Comparison of ENCODE assay signal across 11 cellular contexts in genomic region chr2:102155703-102156515, GRCh38. TPM values are rescaled to one million over a fixed set of nuclear protein-coding genes. Genes with fewer than 3 reads are reported as not detected.
DNase-seq lines count a peak whose midpoint lies in the region; ATAC-seq and TF ChIP-seq lines count a peak whose summit lies in the region.
"Had no signal": no experiment of that assay in that cellular context is flagged by ENCODE, and none has a peak within 500 bp of the region (broad histone marks: within the 10 kb centered on the region; RNA-seq: fewer than 3 reads in every experiment).

No MANE protein-coding gene starts in this region.

- no peak overlapping the region for H3K4me2 ChIP-seq in mesendoderm (ENCODE audit: low read length)

- no peak overlapping the region for H3K18ac ChIP-seq in mesendoderm (ENCODE audit: low read length)

- CTCF ChIA-PET in naive thymus-derived CD4-positive, alpha-beta T cell (lab: Charles Lee): interaction anchor here (0.6 kb wide), 1 partner anchor 631 kb away, joined by 3 read pairs; no protein-coding TSS in a partner anchor

- no peaks in the 10 kb centered on the region for H3K9me3 ChIP-seq in esophagus squamous epithelium
- no peaks in the 10 kb centered on the region for H3K9me3 ChIP-seq in naive thymus-derived CD4-positive, alpha-beta T cell (ENCODE audit: control insufficient read depth in 2 of 3, low read length in 3 of 3)

- no peak overlapping the region for H2BK120ac ChIP-seq in mesendoderm (ENCODE audit: low read depth, low read length)

- H3K27me3 ChIP-seq in esophagus squamous epithelium: no peaks in the 10 kb centered on the region
- H3K27me3 ChIP-seq in naive thymus-derived CD4-positive, alpha-beta T cell (ENCODE audit: control insufficient read depth in 2 of 2, insufficient read depth in 2 of 2, low read length in 2 of 2): no peaks in the 10 kb centered on the region
- H3K27me3 ChIP-seq in mesendoderm (ENCODE audit: insufficient read depth, low read length, poor library complexity): no peaks in the 10 kb centered on the region

- no peak overlapping the region for H2AK5ac ChIP-seq in mesendoderm (ENCODE audit: low read length)

- H3K79me2 ChIP-seq in mesendoderm (ENCODE audit: control insufficient read depth, insufficient read depth, low read length): no peaks in the 10 kb centered on the region

- no peak overlapping the region for H3K9ac ChIP-seq in mesendoderm (ENCODE audit: low read length)

- TF ChIP-seq POLR2A in esophagus squamous epithelium (IDR thresholded peaks at IDR 0.05): no peak

- peaks cover 0 to 11% (median 3%) of the 10 kb centered on the region in 11 donors for H3K9me3 Mint-ChIP-seq in naive thymus-derived CD4-positive, alpha-beta T cell

- H3K4me3 ChIP-seq in esophagus squamous epithelium: peak overlapping the region in 1 of 4 donors; percentile 5
- H3K4me3 ChIP-seq in naive thymus-derived CD4-positive, alpha-beta T cell (ENCODE audit: low read length): no peak overlapping the region
- no peak overlapping the region for H3K4me3 ChIP-seq in mesendoderm (ENCODE audit: low read length)

- no peak overlapping the region for H3K56ac ChIP-seq in mesendoderm (ENCODE audit: low read length)

- H3K4me1 ChIP-seq in esophagus squamous epithelium (peaks cover 12 to 54% (median 30%) of the 10 kb centered on the region in 3 donors), mesendoderm (ENCODE audit: control insufficient read depth, low read depth, low read length) (no peaks in the 10 kb centered on the region)
- no peaks in the 10 kb centered on the region for H3K4me1 ChIP-seq in naive thymus-derived CD4-positive, alpha-beta T cell (ENCODE audit: control insufficient read depth in 2 of 2, insufficient read depth in 2 of 2, low read length in 2 of 2)

- no peak overlapping the region for H3K4me3 Mint-ChIP-seq in naive thymus-derived CD4-positive, alpha-beta T cell
- H3K4me3 Mint-ChIP-seq: IgD-negative memory B cell had no signal

- no peak overlapping the region for H3K4ac ChIP-seq in mesendoderm (ENCODE audit: low read depth, low read length)

- peaks cover 0 to 8% (median 0%) of the 10 kb centered on the region in 7 donors for H3K4me1 Mint-ChIP-seq in naive thymus-derived CD4-positive, alpha-beta T cell
- H3K4me1 Mint-ChIP-seq: IgD-negative memory B cell had no signal

- no peak for DNase-seq in Right ventricle myocardium inferior (ENCODE audit: missing footprints)
- DNase-seq in cardiac septum (ENCODE audit: low spot score): no peak
- no peak for DNase-seq in esophagus squamous epithelium (lab: John Stamatoyannopoulos, UW)
- no peak for DNase-seq in naive thymus-derived CD4-positive, alpha-beta T cell
- DNase-seq in mesendoderm: no peak
- DNase-seq: activated T-cell treated with anti-CD3 and anti-CD28 coated beads for 4 hours, NCI-H748 treated with DMSO at 0.1 percent for 48 hours had no signal

- peak; percentile 49 for ATAC-seq in Right ventricle myocardium inferior
- peak; percentile 48 for ATAC-seq in naive thymus-derived CD4-positive, alpha-beta T cell
- ATAC-seq in HG03457 (IDR thresholded peaks at IDR 0.05; ENCODE audit: unreplicated experiment): no peak
- no peak for ATAC-seq in GM19324 (IDR thresholded peaks at IDR 0.05; ENCODE audit: low FRiP score, unreplicated experiment)
- no peak for ATAC-seq in HG03159 (IDR thresholded peaks at IDR 0.05; ENCODE audit: unreplicated experiment)

- no peak for TF ChIP-seq CTCF in esophagus squamous epithelium (IDR thresholded peaks at IDR 0.05)

- H2BK5ac ChIP-seq in mesendoderm (ENCODE audit: low read length): no peak overlapping the region

- peak overlapping the region; percentile 65 to 90 (median 86) for H3K27ac ChIP-seq in esophagus squamous epithelium
- no peak overlapping the region for H3K27ac ChIP-seq in naive thymus-derived CD4-positive, alpha-beta T cell (ENCODE audit: low read depth, low read length)
- H3K27ac ChIP-seq in mesendoderm (ENCODE audit: low read depth, low read length): no peak overlapping the region

- POLR2A ChIA-PET in naive thymus-derived CD4-positive, alpha-beta T cell (lab: Charles Lee): no interaction called here

- peaks cover 0 to 4% (median 0%) of the 10 kb centered on the region in 5 donors for H3K36me3 Mint-ChIP-seq in naive thymus-derived CD4-positive, alpha-beta T cell
- H3K36me3 Mint-ChIP-seq: IgD-negative memory B cell had no signal

- no peak overlapping the region for H4K8ac ChIP-seq in mesendoderm (ENCODE audit: low read depth, low read length)

- H3K23ac ChIP-seq in mesendoderm (ENCODE audit: low read length): no peak overlapping the region

- intact Hi-C loops in Right ventricle myocardium inferior (cut with DNase I) (no loop called here), cardiac septum (cut with DNase I) (no loop called here), esophagus squamous epithelium (cut with DNase I) (no loop called here)
- intact Hi-C loops in naive thymus-derived CD4-positive, alpha-beta T cell (cut with micrococcal nuclease): no loop called here

- no peak overlapping the region for H4K5ac ChIP-seq in mesendoderm (ENCODE audit: low read length)

- no peak overlapping the region for H3K27ac Mint-ChIP-seq in naive thymus-derived CD4-positive, alpha-beta T cell
- H3K27ac Mint-ChIP-seq: IgD-negative memory B cell had no signal

- 37 to 45% methylated on average over 6 of the region's 6 CpGs for WGBS in esophagus squamous epithelium, 2 donors
- WGBS in mesendoderm (ENCODE audit: extremely low coverage, insufficient coverage, low lambda C conversion rate): no CpG with 5 or more reads among the region's 6 CpGs

- H3K79me1 ChIP-seq in mesendoderm (ENCODE audit: low read length): no peaks in the 10 kb centered on the region

- H2BK15ac ChIP-seq in mesendoderm (replicated peaks; ENCODE audit: low read depth): no peak overlapping the region

- peaks cover 0 to 55% (median 4%) of the 10 kb centered on the region in 3 donors for H3K36me3 ChIP-seq in esophagus squamous epithelium
- no peaks in the 10 kb centered on the region for H3K36me3 ChIP-seq in naive thymus-derived CD4-positive, alpha-beta T cell (ENCODE audit: control insufficient read depth in 2 of 3, insufficient read depth in 3 of 3, low read length in 3 of 3)
- no peaks in the 10 kb centered on the region for H3K36me3 ChIP-seq in mesendoderm (ENCODE audit: control insufficient read depth, insufficient read depth, low read length)

- H3K27me3 Mint-ChIP-seq in naive thymus-derived CD4-positive, alpha-beta T cell: no peaks in the 10 kb centered on the region
- H3K27me3 Mint-ChIP-seq: IgD-negative memory B cell had no signal

RNA-seq across cellular contexts. Expression of gene IL1R1, which starts 13.4 kb away (rescaled TPM):
- total RNA-seq in Right ventricle myocardium inferior (26.6 TPM), cardiac septum (27.7 TPM), esophagus squamous epithelium (10 to 100 TPM in 3 of 4 donors, 1 to 10 TPM in 1; 9.7 to 65.8 (median 24.6) TPM)
- total RNA-seq in naive thymus-derived CD4-positive, alpha-beta T cell: 1 to 10 TPM in 1 of 5 experiments, under 1 TPM in 4; 0.17 to 1.5 (median 0.54) TPM
- not detected for polyA plus RNA-seq in naive thymus-derived CD4-positive, alpha-beta T cell
- polyA plus RNA-seq in mesendoderm (2013, experiment 1 of 2): 0.77 TPM
- 0.52 TPM for polyA plus RNA-seq in mesendoderm (2013, experiment 2 of 2)
- polyA plus RNA-seq: IgD-negative memory B cell had no signal

RNA-seq across cellular contexts. Expression of gene IL1RL2, which starts 30.9 kb away (rescaled TPM):
- total RNA-seq in Right ventricle myocardium inferior (not detected), cardiac septum (0.35 TPM), esophagus squamous epithelium (1 to 10 TPM; 2.5 to 6.7 (median 4.6) TPM)
- under 1 TPM in 2 of 5 experiments, not detected in 3; 0.15 to 0.21 TPM for total RNA-seq in naive thymus-derived CD4-positive, alpha-beta T cell
- not detected for polyA plus RNA-seq in naive thymus-derived CD4-positive, alpha-beta T cell
- polyA plus RNA-seq in mesendoderm (2013, experiment 1 of 2): not detected
- not detected for polyA plus RNA-seq in mesendoderm (2013, experiment 2 of 2)
- polyA plus RNA-seq: IgD-negative memory B cell had no signal

Comparison
In these comparisons a context has a peak if more than half of its experiments do, and no peak if none do; other contexts are left out.
1. ATAC-seq: peak in Right ventricle myocardium inferior (single experiment) and naive thymus-derived CD4-positive, alpha-beta T cell (single experiment); none in HG03457 (single experiment), GM19324 (single experiment) and HG03159 (single experiment).
2. H3K27ac ChIP-seq: peak in esophagus squamous epithelium (4 of 4); none in naive thymus-derived CD4-positive, alpha-beta T cell (single experiment) and mesendoderm (single experiment).
3. RNA of gene IL1R1, which starts 13.4 kb away (total RNA-seq): 9.7 to 65.8 TPM in esophagus squamous epithelium, 27.7 TPM in cardiac septum (single experiment) and 26.6 TPM in Right ventricle myocardium inferior (single experiment); 0.17 to 1.5 TPM in naive thymus-derived CD4-positive, alpha-beta T cell; every median in the first group is over 4 times any median in the second.